In genomic region chr10:17214991-17215781, GRCh38 we compare ENCODE assay signal across 9 cellular contexts. TPM values are rescaled to one million over a fixed set of nuclear protein-coding genes. Genes with fewer than 3 reads are reported as not detected.
DNase-seq lines count a peak whose midpoint lies in the region; ATAC-seq, FAIRE-seq and TF ChIP-seq lines count a peak whose summit lies in the region.
"Had no signal": no experiment of that assay in that cellular context is flagged by ENCODE, and none has a peak within 500 bp of the region (broad histone marks: within the 10 kb centered on the region; RNA-seq: fewer than 3 reads in every experiment).

No MANE protein-coding gene starts in this region.

- H2AFZ ChIP-seq in HepG2 (ENCODE audit: low read length): no peak overlapping the region

- H4K20me1 ChIP-seq in HepG2 (ENCODE audit: insufficient read depth, low read length): no peaks in the 10 kb centered on the region

- H3K9me3 ChIP-seq in HepG2 (ENCODE audit: low read length) (no peaks in the 10 kb centered on the region), right lobe of liver (no peaks in the 10 kb centered on the region), adrenal gland (replicated peaks in 1 of 3) (peaks cover 0 to 7% (median 0%) of the 10 kb centered on the region in 3 donors), Caco-2 (no peaks in the 10 kb centered on the region)

- no peak overlapping the region for H3K4me2 ChIP-seq in HepG2 (ENCODE audit: low read depth, low read length)

- BruUV-seq in HepG2 (replicated peaks; lab: Mats Ljungman, UMichigan) (no TSS peak), Caco-2 (replicated peaks; lab: Mats Ljungman, UMichigan) (no TSS peak)

- no peaks in the 10 kb centered on the region for H3K36me3 Mint-ChIP-seq in Caco-2 (ENCODE audit: insufficient read depth, unreplicated experiment)

- no peak overlapping the region for H3K27ac Mint-ChIP-seq in Caco-2 (ENCODE audit: unreplicated experiment)

- no peaks in the 10 kb centered on the region for H3K9me3 Mint-ChIP-seq in Caco-2 (ENCODE audit: unreplicated experiment)

- H3K4me1 ChIP-seq in HepG2 (ENCODE audit: insufficient read depth, low read length): no peaks in the 10 kb centered on the region; the same call in 1 of the 2 replicates
- no peaks in the 10 kb centered on the region for H3K4me1 ChIP-seq in right lobe of liver
- peaks cover 11 to 27% of the 10 kb centered on the region in 2 donors for H3K4me1 ChIP-seq in adrenal gland (replicated peaks in 1 of 2)
- peaks cover 32% of the 10 kb centered on the region for H3K4me1 ChIP-seq in Caco-2

- TF ChIP-seq POLR2A in HepG2 (IDR thresholded peaks at IDR 0.05; ENCODE audit: insufficient read depth in 1 of 2, low read depth in 2 of 2, low read length in 2 of 2): no peak
- TF ChIP-seq POLR2A in right lobe of liver (IDR thresholded peaks at IDR 0.05): no peak
- TF ChIP-seq POLR2A in adrenal gland (IDR thresholded peaks at IDR 0.05): no peak
- no peak for TF ChIP-seq POLR2A in erythroblast (IDR thresholded peaks at IDR 0.05; ENCODE audit: low read length)

- in situ Hi-C loops in HepG2 (cut with HindIII; ENCODE audit: extremely low pct_ligation_motif_present, low pct_unique_long_range_greater_than_20kb): no loop called here

- H3K27ac ChIP-seq in HepG2 (ENCODE audit: extremely low read length, insufficient read depth, low read length): no peak overlapping the region
- peak overlapping the region in 1 of 3 donors; percentile 7 for H3K27ac ChIP-seq in right lobe of liver
- peak overlapping the region in 4 of 5 donors; percentile 31 to 89 (median 50) for H3K27ac ChIP-seq in adrenal gland

- no peak for FAIRE-seq in HepG2 (lab: Jason Lieb, UNC)

- no peaks in the 10 kb centered on the region for H3K36me3 ChIP-seq in HepG2 (replicated peaks in 1 of 2; ENCODE audit: control insufficient read depth in 1 of 2, insufficient read depth in 2 of 2, low read length in 2 of 2)
- H3K36me3 ChIP-seq in right lobe of liver: no peaks in the 10 kb centered on the region
- H3K36me3 ChIP-seq in adrenal gland (replicated peaks in 1 of 2): no peaks in the 10 kb centered on the region
- H3K36me3 ChIP-seq in Caco-2 (ENCODE audit: control insufficient read depth, insufficient read depth, low read length): no peaks in the 10 kb centered on the region

- no peak overlapping the region for H3K4me3 ChIP-seq in HepG2 (replicated peaks in 1 of 3; ENCODE audit: insufficient read depth in 1 of 3, low read depth in 2 of 3, low read length in 3 of 3)
- H3K4me3 ChIP-seq in right lobe of liver: no peak overlapping the region
- no peak overlapping the region for H3K4me3 ChIP-seq in adrenal gland
- no peak overlapping the region for H3K4me3 ChIP-seq in Caco-2 (ENCODE audit: low read depth, low read length)

- H3K4me1 Mint-ChIP-seq in Caco-2 (ENCODE audit: low read depth, unreplicated experiment): peaks cover 35% of the 10 kb centered on the region

- 50% methylated on average over 8 of the region's 8 CpGs for WGBS in HepG2 (ENCODE audit: low lambda C conversion rate)
- 67% methylated on average over 8 of the region's 8 CpGs for WGBS in right lobe of liver (ENCODE audit: insufficient coverage, low coverage, low lambda C conversion rate, missing lambda C conversion rate)
- WGBS in adrenal gland, 4 donors: 55 to 63% (median 57%) methylated on average over 8 of the region's 8 CpGs

- TF ChIP-seq EP300 in HepG2 (IDR thresholded peaks at IDR 0.05; ENCODE audit: low read depth in 2 of 2, low read length in 2 of 2): no peak
- no peak for TF ChIP-seq EP300 in HepG2 (CRISPR knock-in tag; IDR thresholded peaks at IDR 0.05; ENCODE audit: borderline replicate concordance)

- no peaks in the 10 kb centered on the region for H3K79me2 ChIP-seq in HepG2 (ENCODE audit: insufficient read depth, low read length)

- no peak overlapping the region for H3K4me3 Mint-ChIP-seq in Caco-2 (ENCODE audit: unreplicated experiment)

- ATAC-seq in HepG2: no peak
- no peak for ATAC-seq in right lobe of liver

- POLR2A ChIA-PET in HepG2 (lab: Yijun Ruan, JAX) (no interaction called here), Caco-2 (lab: Charles Lee) (no interaction called here)

- no peaks in the 10 kb centered on the region for H3K27me3 ChIP-seq in HepG2 (ENCODE audit: control insufficient read depth in 1 of 2, insufficient read depth in 2 of 2, low read length in 2 of 2)
- H3K27me3 ChIP-seq in right lobe of liver: no peaks in the 10 kb centered on the region
- H3K27me3 ChIP-seq in adrenal gland: no peaks in the 10 kb centered on the region
- H3K27me3 ChIP-seq in Caco-2 (replicated peaks; ENCODE audit: control insufficient read depth, insufficient read depth, low read length): no peaks in the 10 kb centered on the region

- no peak overlapping the region for H3K9ac ChIP-seq in HepG2 (ENCODE audit: insufficient read depth, low read depth, low read length)

- no peaks in the 10 kb centered on the region for H3K27me3 Mint-ChIP-seq in Caco-2 (ENCODE audit: insufficient read depth, unreplicated experiment)

- intact Hi-C loops in HepG2 (cut with micrococcal nuclease; ENCODE audit: unreplicated experiment): no loop called here
- intact Hi-C loops in right lobe of liver (cut with DNase I): no loop called here
- intact Hi-C loops in adrenal gland (cut with DNase I): no loop called here
- intact Hi-C loops in Caco-2 (cut with micrococcal nuclease; ENCODE audit: unreplicated experiment): no loop called here

- CTCF ChIA-PET in HepG2 (lab: Yijun Ruan, JAX; ENCODE audit: low intra/inter-chr PET ratio, low total read pairs): no interaction called here
- CTCF ChIA-PET in Caco-2 (lab: Charles Lee): no interaction called here

- TF ChIP-seq RAD21 in HepG2 (CRISPR knock-in tag; IDR thresholded peaks at IDR 0.05): no peak

- DNase-seq in HepG2 (ENCODE audit: low spot score) (no peak), right lobe of liver (no peak), adrenal gland (peak in 2 of 7 donors; percentile 32), islet precursor cell (peak; percentile 74), DMS79 treated with DMSO at 0.1 percent for 48 hours (lab: John Stamatoyannopoulos, UW) (no peak), GM19240 (ENCODE audit: insufficient read length, low spot score) (no peak), erythroblast (lab: John Stamatoyannopoulos, UW) (no peak), Caco-2 (no peak)
- DNase-seq: GDM1 had no signal

- no peak for TF ChIP-seq CTCF in HepG2 (CRISPR knock-in tag; IDR thresholded peaks at IDR 0.05)
- no peak for TF ChIP-seq CTCF in right lobe of liver (IDR thresholded peaks at IDR 0.05)
- TF ChIP-seq CTCF in adrenal gland (IDR thresholded peaks at IDR 0.05): no peak
- TF ChIP-seq CTCF in Caco-2 (IDR thresholded peaks at IDR 0.05; ENCODE audit: insufficient read depth in 1 of 2, low read depth in 1 of 2, low read length in 1 of 2, severe bottlenecking in 1 of 2, unreplicated experiment in 1 of 2): no peak

RNA-seq across cellular contexts. Expression of gene VIM, which starts 12.9 kb away (rescaled TPM):
- not detected in 2 replicates for total RNA-seq in HepG2 (2016; rRNA removed; fragmentation: Illumina TruSeq; extraction: Trizol)
- total RNA-seq in HepG2 (2016; cell fraction: cytosol; rRNA removed; fragmentation: Illumina TruSeq; extraction: Trizol; ENCODE audit: low read depth): not detected in 2 replicates
- not detected in 2 replicates for total RNA-seq in HepG2 (2016; cell fraction: insoluble cytoplasmic fraction; rRNA removed; fragmentation: Illumina TruSeq; extraction: Trizol)
- total RNA-seq in HepG2 (2016; cell fraction: membrane; rRNA removed; fragmentation: Illumina TruSeq; extraction: Trizol): not detected in 2 replicates
- not detected in 2 replicates for total RNA-seq in HepG2 (2016; cell fraction: nucleus; rRNA removed; fragmentation: Illumina TruSeq; extraction: Trizol)
- not detected in 2 replicates for polyA plus RNA-seq in HepG2 (2011; rRNA removed)
- 0.04 and 0.12 TPM in 2 replicates for polyA plus RNA-seq in HepG2 (2011; cell fraction: cytosol; rRNA removed)
- polyA plus RNA-seq in HepG2 (2011; cell fraction: nucleus; rRNA removed): 0.14 and 0.16 TPM in 2 replicates
- not detected in 2 replicates for polyA plus RNA-seq in HepG2 (2012)
- polyA plus RNA-seq in HepG2 (2016; cell fraction: cytosol; fragmentation: Illumina TruSeq; extraction: Trizol; ENCODE audit: low read depth): not detected in 2 replicates
- not detected in 2 replicates for polyA plus RNA-seq in HepG2 (2016; cell fraction: insoluble cytoplasmic fraction; fragmentation: Illumina TruSeq; extraction: Trizol; ENCODE audit: low read depth)
- polyA plus RNA-seq in HepG2 (2016; cell fraction: membrane; fragmentation: Illumina TruSeq; extraction: Trizol; ENCODE audit: low read depth): not detected in 2 replicates
- polyA plus RNA-seq in HepG2 (2016; cell fraction: nucleus; fragmentation: Illumina TruSeq; extraction: Trizol; ENCODE audit: insufficient read depth, low read depth): not detected in 2 replicates
- 0.76 and 313 TPM in 2 replicates for polyA minus RNA-seq in HepG2 (2011; rRNA and poly(A)+ RNA removed; ENCODE audit: low replicate concordance)
- 3.5 and 6.8 TPM in 2 replicates for polyA minus RNA-seq in HepG2 (2011; cell fraction: cytosol; rRNA and poly(A)+ RNA removed)
- polyA minus RNA-seq in HepG2 (2011; cell fraction: nucleus; rRNA and poly(A)+ RNA removed): 0.87 and 3.2 TPM in 2 replicates
- total RNA-seq in right lobe of liver: 100 to 1,000 TPM in 3 of 6 experiments, 10 to 100 TPM in 3; 39.3 to 160 (median 97.4) TPM
- total RNA-seq in adrenal gland: 1,000 to 10,000 TPM in 4 of 8 donors, 100 to 1,000 TPM in 4; 374 to 1,377 (median 956) TPM
- 100 to 1,000 TPM; 322 to 882 (median 377) TPM for polyA plus RNA-seq in adrenal gland
- total RNA-seq in Caco-2 (2022): 50.4 and 53.7 TPM in 2 replicates

RNA-seq across cellular contexts. Expression of gene TRDMT1, which starts 13.7 kb away (rescaled TPM):
- total RNA-seq in HepG2 (2016; rRNA removed; fragmentation: Illumina TruSeq; extraction: Trizol) (3.0 and 6.1 TPM in 2 replicates), right lobe of liver (1 to 10 TPM in 5 of 6 experiments, under 1 TPM in 1; 0.79 to 2.9 (median 1.6) TPM), adrenal gland (10 to 100 TPM in 1 of 8 donors, 1 to 10 TPM in 7; 1.7 to 10.5 (median 5.5) TPM), Caco-2 (2022) (8.6 and 11.0 TPM in 2 replicates)
- 4.0 and 4.8 TPM in 2 replicates for total RNA-seq in HepG2 (2016; cell fraction: cytosol; rRNA removed; fragmentation: Illumina TruSeq; extraction: Trizol; ENCODE audit: low read depth)
- total RNA-seq in HepG2 (2016; cell fraction: insoluble cytoplasmic fraction; rRNA removed; fragmentation: Illumina TruSeq; extraction: Trizol): 2.6 and 3.6 TPM in 2 replicates
- 1.7 and 2.1 TPM in 2 replicates for total RNA-seq in HepG2 (2016; cell fraction: membrane; rRNA removed; fragmentation: Illumina TruSeq; extraction: Trizol)
- total RNA-seq in HepG2 (2016; cell fraction: nucleus; rRNA removed; fragmentation: Illumina TruSeq; extraction: Trizol): 3.6 and 5.3 TPM in 2 replicates
- polyA plus RNA-seq in HepG2 (2011; rRNA removed) (1.3 and 2.0 TPM in 2 replicates), adrenal gland (1 to 10 TPM; 1.3 to 3.7 (median 2.2) TPM)
- 0.54 and 6.3 TPM in 2 replicates for polyA plus RNA-seq in HepG2 (2011; cell fraction: cytosol; rRNA removed)
- 1.00 and 1.2 TPM in 2 replicates for polyA plus RNA-seq in HepG2 (2011; cell fraction: nucleus; rRNA removed)
- polyA plus RNA-seq in HepG2 (2012): 0.95 and 1.5 TPM in 2 replicates
- 0.96 and 1.3 TPM in 2 replicates for polyA plus RNA-seq in HepG2 (2016; cell fraction: cytosol; fragmentation: Illumina TruSeq; extraction: Trizol; ENCODE audit: low read depth)
- 5.6 and 6.4 TPM in 2 replicates for polyA plus RNA-seq in HepG2 (2016; cell fraction: insoluble cytoplasmic fraction; fragmentation: Illumina TruSeq; extraction: Trizol; ENCODE audit: low read depth)
- polyA plus RNA-seq in HepG2 (2016; cell fraction: membrane; fragmentation: Illumina TruSeq; extraction: Trizol; ENCODE audit: low read depth): 0.78 and 1.4 TPM in 2 replicates
- polyA plus RNA-seq in HepG2 (2016; cell fraction: nucleus; fragmentation: Illumina TruSeq; extraction: Trizol; ENCODE audit: insufficient read depth, low read depth): 3.1 and 4.0 TPM in 2 replicates
- 1.6 and 2.9 TPM in 2 replicates for polyA minus RNA-seq in HepG2 (2011; rRNA and poly(A)+ RNA removed; ENCODE audit: low replicate concordance)
- polyA minus RNA-seq in HepG2 (2011; cell fraction: cytosol; rRNA and poly(A)+ RNA removed): 1.6 and 2.6 TPM in 2 replicates
- polyA minus RNA-seq in HepG2 (2011; cell fraction: nucleus; rRNA and poly(A)+ RNA removed): 8.4 and 10.6 TPM in 2 replicates

Comparison
In these comparisons a context has a peak if more than half of its experiments do, and no peak if none do; other contexts are left out.
1. RNA of gene VIM, which starts 12.9 kb away (total RNA-seq): 374 to 1,377 TPM in adrenal gland, 39.3 to 160 TPM in right lobe of liver and 50.4 to 53.7 TPM in Caco-2; not detected in HepG2; every median in the first group is over 10 times any median in the second.